Comparison of ENCODE assay signal across 4 cellular contexts in genomic region chr2:218044599-218044998, GRCh38. TPM values are rescaled to one million over a fixed set of nuclear protein-coding genes. Genes with fewer than 3 reads are reported as not detected.
"Had no signal": no experiment of that assay in that cellular context is flagged by ENCODE, and none has a peak within 500 bp of the region (broad histone marks: within the 10 kb centered on the region; RNA-seq: fewer than 3 reads in every experiment).

No MANE protein-coding gene starts in this region.

RNA-seq across cellular contexts. Expression of gene RUFY4, which starts 24.5 kb away (rescaled TPM):
- total RNA-seq: LHCN-M2, M059J, MCF 10A had no signal

RNA-seq across cellular contexts. Expression of gene TNS1, which starts 41.8 kb away (rescaled TPM):
- total RNA-seq: NCI-H460 had no signal
